In genomic region chr1:12184008-12184681, GRCh38 we compare ENCODE assay signal across 9 cellular contexts. TPM values are rescaled to one million over a fixed set of nuclear protein-coding genes. Genes with fewer than 3 reads are reported as not detected.
A peak's percentile ranks its signal among the peaks of the same experiment; 100 is the strongest.
DNase-seq lines count a peak whose midpoint lies in the region; ATAC-seq and TF ChIP-seq lines count a peak whose summit lies in the region.
"Had no signal": no experiment of that assay in that cellular context is flagged by ENCODE, and none has a peak within 500 bp of the region (broad histone marks: within the 10 kb centered on the region; RNA-seq: fewer than 3 reads in every experiment).

No MANE protein-coding gene starts in this region.

- no peaks in the 10 kb centered on the region for H3K4me1 ChIP-seq in endodermal cell (ENCODE audit: control insufficient read depth, insufficient read depth, low read length)
- peaks cover 9% of the 10 kb centered on the region for H3K4me1 ChIP-seq in mucosa of descending colon (ENCODE audit: low read depth)
- H3K4me1 ChIP-seq in upper lobe of right lung: peaks cover 87% of the 10 kb centered on the region

- intact Hi-C loops in mucosa of descending colon (cut with DNase I, micrococcal nuclease) (no loop called here), upper lobe of right lung (cut with DNase I) (no loop called here)

- DNase-seq in NOMO-1 treated with dmso at 0.1 percent for 144 hours (lab: John Stamatoyannopoulos, UW; ENCODE audit: unreplicated experiment) (peak; percentile 94), endodermal cell (no peak), mucosa of descending colon (peak; percentile 62 to 85 (median 64)), upper lobe of right lung (peak; percentile 87), erythroblast (lab: John Stamatoyannopoulos, UW) (no peak)

- TF ChIP-seq POLR2A in erythroblast (IDR thresholded peaks at IDR 0.05; ENCODE audit: low read length): no peak

- H3K4me3 ChIP-seq in endodermal cell (ENCODE audit: low read length): no peak overlapping the region
- H3K4me3 ChIP-seq in mucosa of descending colon: no peak overlapping the region
- peak overlapping the region; percentile 23 for H3K4me3 ChIP-seq in upper lobe of right lung

- H3K36me3 Mint-ChIP-seq in endodermal cell (ENCODE audit: low read depth): no peaks in the 10 kb centered on the region

- WGBS in endodermal cell (ENCODE audit: insufficient coverage in 1 of 2, insufficient read length in 1 of 2), 2 experiments: 62 to 69% methylated on average over 5 to 10 of the region's 10 CpGs

- H3K4me1 Mint-ChIP-seq in endodermal cell: peaks cover 7% of the 10 kb centered on the region

- ATAC-seq in mucosa of descending colon: peak; percentile 60
- peak; percentile 83 for ATAC-seq in upper lobe of right lung
- ATAC-seq in HG03354 (IDR thresholded peaks at IDR 0.05; ENCODE audit: poor library complexity, severe bottlenecking, unreplicated experiment): no peak
- ATAC-seq in GM21526 (IDR thresholded peaks at IDR 0.05; ENCODE audit: low FRiP score, unreplicated experiment): no peak

- no peak overlapping the region for H3K4me3 Mint-ChIP-seq in endodermal cell

- no peaks in the 10 kb centered on the region for H3K36me3 ChIP-seq in endodermal cell (ENCODE audit: control insufficient read depth, insufficient read depth, low read length)
- H3K36me3 ChIP-seq in mucosa of descending colon (ENCODE audit: low read depth): no peaks in the 10 kb centered on the region
- no peaks in the 10 kb centered on the region for H3K36me3 ChIP-seq in upper lobe of right lung

- no peak overlapping the region for H3K9ac ChIP-seq in endodermal cell (ENCODE audit: extremely low read depth, low read length, poor library complexity, severe bottlenecking)

- peaks cover 4% of the 10 kb centered on the region for H3K27me3 Mint-ChIP-seq in endodermal cell (ENCODE audit: insufficient read depth)

- TF ChIP-seq CTCF in C4-2B (conservative IDR thresholded peaks at IDR 0.05): no peak
- TF ChIP-seq CTCF in endodermal cell (conservative IDR thresholded peaks at IDR 0.05): no peak
- TF ChIP-seq CTCF in mucosa of descending colon (IDR thresholded peaks at IDR 0.05): no peak
- TF ChIP-seq CTCF in upper lobe of right lung (IDR thresholded peaks at IDR 0.05): peak; percentile 40

- H3K9me3 Mint-ChIP-seq in endodermal cell: no peaks in the 10 kb centered on the region

- H3K27ac Mint-ChIP-seq in endodermal cell: peak overlapping the region; percentile 89

- H3K27ac ChIP-seq in C4-2B (0 out of 2 replicates have a peak overlapping the region, but pooled peaks have one; percentile 4), endodermal cell (ENCODE audit: low read depth, low read length) (peak overlapping the region; percentile 91), upper lobe of right lung (peak overlapping the region; percentile 93)

- H3K27me3 ChIP-seq in endodermal cell (ENCODE audit: control insufficient read depth, insufficient read depth, low read length, poor library complexity, severe bottlenecking) (no peaks in the 10 kb centered on the region), upper lobe of right lung (no peaks in the 10 kb centered on the region)

- H3K9me3 ChIP-seq in endodermal cell (ENCODE audit: control insufficient read depth, low read length) (no peaks in the 10 kb centered on the region), mucosa of descending colon (no peaks in the 10 kb centered on the region), upper lobe of right lung (no peaks in the 10 kb centered on the region)

RNA-seq across cellular contexts. Expression of gene TNFRSF1B, which starts 17.4 kb away (rescaled TPM):
- total RNA-seq in endodermal cell (under 1 TPM; 0.24 to 0.40 TPM), mucosa of descending colon (10 to 100 TPM; 20.3 to 39.3 (median 31.6) TPM), upper lobe of right lung (62.4 TPM)
- polyA plus RNA-seq in endodermal cell (2013, experiment 1 of 2): 1.7 TPM
- 0.95 TPM for polyA plus RNA-seq in endodermal cell (2013, experiment 2 of 2)
- polyA plus RNA-seq: neural cell had no signal

RNA-seq across cellular contexts. Expression of gene VPS13D, which starts 45.7 kb away (rescaled TPM):
- 10 to 100 TPM; 32.5 to 36.7 TPM for total RNA-seq in endodermal cell
- polyA plus RNA-seq in endodermal cell (2013, experiment 1 of 2): 9.6 TPM
- 9.8 TPM for polyA plus RNA-seq in endodermal cell (2013, experiment 2 of 2)
- total RNA-seq in mucosa of descending colon: 10 to 100 TPM; 70.1 to 96.6 (median 96.6) TPM
- total RNA-seq in upper lobe of right lung: 74.7 TPM

Comparison
In these comparisons a context has a peak if more than half of its experiments do, and no peak if none do; other contexts are left out.
1. H3K27ac ChIP-seq: peak in every context shown above with its lines; median percentile 93 in upper lobe of right lung; 91 in endodermal cell; 4 in C4-2B.
2. DNase-seq: peak in NOMO-1 treated with dmso at 0.1 percent for 144 hours (single experiment), mucosa of descending colon (3 of 3) and upper lobe of right lung (single experiment); none in endodermal cell (single experiment) and erythroblast (0 of 2).
3. ATAC-seq: peak in mucosa of descending colon (single experiment) and upper lobe of right lung (single experiment); none in HG03354 (single experiment) and GM21526 (single experiment).
4. RNA of gene TNFRSF1B, which starts 17.4 kb away (total RNA-seq): 62.4 TPM in upper lobe of right lung (single experiment) and 20.3 to 39.3 TPM in mucosa of descending colon; 0.24 to 0.40 TPM in endodermal cell; every median in the first group is over 10 times any median in the second.